19 cellular contexts compared by ENCODE assay signal in genomic region chr17:14904406-14904805, GRCh38.
A peak's percentile ranks its signal among the peaks of the same experiment; 100 is the strongest.
DNase-seq lines count a peak whose midpoint lies in the region; ATAC-seq and TF ChIP-seq lines count a peak whose summit lies in the region.
"Had no signal": no experiment of that assay in that cellular context is flagged by ENCODE, and none has a peak within 500 bp of the region (broad histone marks: within the 10 kb centered on the region; RNA-seq: fewer than 3 reads in every experiment).

No MANE protein-coding gene starts in this region.

- H3K4me1 ChIP-seq in BLaER1: peaks cover 12% of the 10 kb centered on the region
- no peaks in the 10 kb centered on the region for H3K4me1 ChIP-seq in MM.1S (ENCODE audit: low read length)
- peaks cover 17% of the 10 kb centered on the region for H3K4me1 ChIP-seq in osteoblast (ENCODE audit: insufficient read depth, low read length)
- no peaks in the 10 kb centered on the region for H3K4me1 ChIP-seq in esophagus squamous epithelium
- H3K4me1 ChIP-seq: HAP-1 had no signal

- no peak overlapping the region for H2AFZ ChIP-seq in MM.1S (ENCODE audit: low read length)
- peak overlapping the region; percentile 64 for H2AFZ ChIP-seq in osteoblast (ENCODE audit: low read length)

- no peaks in the 10 kb centered on the region for H3K9me2 ChIP-seq in MM.1S (replicated peaks; ENCODE audit: insufficient read depth, low read length)

- H3K36me3 ChIP-seq in BLaER1: no peaks in the 10 kb centered on the region
- no peaks in the 10 kb centered on the region for H3K36me3 ChIP-seq in MM.1S (replicated peaks; ENCODE audit: insufficient read depth, low read length)
- H3K36me3 ChIP-seq in osteoblast (ENCODE audit: insufficient read depth, low read length): no peaks in the 10 kb centered on the region
- H3K36me3 ChIP-seq in esophagus squamous epithelium: no peaks in the 10 kb centered on the region
- H3K36me3 ChIP-seq: HAP-1 had no signal

- H3K27me3 ChIP-seq in BLaER1: no peaks in the 10 kb centered on the region
- no peaks in the 10 kb centered on the region for H3K27me3 ChIP-seq in MM.1S (replicated peaks; ENCODE audit: insufficient read depth, low read length)
- H3K27me3 ChIP-seq in osteoblast (ENCODE audit: insufficient read depth, low read length): no peaks in the 10 kb centered on the region
- no peaks in the 10 kb centered on the region for H3K27me3 ChIP-seq in esophagus squamous epithelium

- H3F3A ChIP-seq in MM.1S (ENCODE audit: insufficient read depth, low read length): no peaks in the 10 kb centered on the region

- no peak overlapping the region for H3K27ac ChIP-seq in BLaER1
- H3K27ac ChIP-seq in MM.1S (ENCODE audit: low read length): peak overlapping the region; percentile 49; the same call in 1 of the 2 replicates
- H3K27ac ChIP-seq in osteoblast (ENCODE audit: low read depth, low read length): peak overlapping the region; percentile 68
- H3K27ac ChIP-seq in esophagus squamous epithelium: no peak overlapping the region

- intact Hi-C loops in esophagus squamous epithelium (cut with DNase I): no loop called here

- 76 to 79% methylated on average over 4 of the region's 4 CpGs for WGBS in esophagus squamous epithelium, 2 donors

- H3K79me2 ChIP-seq in MM.1S (ENCODE audit: low read length) (no peaks in the 10 kb centered on the region), osteoblast (ENCODE audit: insufficient read depth, low read length) (no peaks in the 10 kb centered on the region)

- H4K20me1 ChIP-seq in BLaER1 (no peaks in the 10 kb centered on the region), MM.1S (ENCODE audit: insufficient read depth, low read length) (no peaks in the 10 kb centered on the region), osteoblast (ENCODE audit: insufficient read depth, low read length) (no peaks in the 10 kb centered on the region)

- H3K4me3 ChIP-seq in BLaER1: no peak overlapping the region
- no peak overlapping the region for H3K4me3 ChIP-seq in MM.1S (ENCODE audit: low read length)
- no peak overlapping the region for H3K4me3 ChIP-seq in fibroblast of mammary gland (ENCODE audit: control insufficient read depth, low read depth, low read length)
- peak overlapping the region; percentile 23 for H3K4me3 ChIP-seq in osteoblast (ENCODE audit: insufficient read depth, low read length)
- H3K4me3 ChIP-seq in esophagus squamous epithelium: no peak overlapping the region
- H3K4me3 ChIP-seq: HAP-1 had no signal

- DNase-seq in MM.1S: peak; percentile 53
- DNase-seq in fibroblast of mammary gland (ENCODE audit: low read depth): peak; percentile 41
- peak; percentile 2 for DNase-seq in osteoblast (ENCODE audit: insufficient read length, low spot score, missing footprints)
- no peak for DNase-seq in esophagus squamous epithelium (lab: John Stamatoyannopoulos, UW)
- no peak for DNase-seq in mesenteric fat pad (ENCODE audit: low spot score)
- DNase-seq in middle frontal gyrus (ENCODE audit: extremely low spot score, low spot score): no peak
- DNase-seq: C1 segment of cervical spinal cord; CD8-positive, alpha-beta memory T cell; DMS53; NCI-H1092 treated with DMSO at 0.1 percent for 48 hours; NCI-H1694; NCI-H2081 treated with DMSO at 0.1 percent for 48 hours; NCI-H510A; NCI-H748 treated with DMSO at 0.1 percent for 48 hours; NK-92 treated with Interleukin-12 subunit alpha and Interleukin-12 subunit beta, amount 100 ng/mL, for 24 hours had no signal

- H3K4me2 ChIP-seq in BLaER1 (peak overlapping the region; percentile 45), MM.1S (ENCODE audit: low read depth, low read length) (no peak overlapping the region), osteoblast (ENCODE audit: insufficient read depth, low read length) (peak overlapping the region; percentile 49)

- H3K9me3 ChIP-seq in BLaER1: peaks cover 4% of the 10 kb centered on the region; the same call in 1 of the 2 replicates
- H3K9me3 ChIP-seq in MM.1S (replicated peaks; ENCODE audit: insufficient read depth, low read length): no peaks in the 10 kb centered on the region
- H3K9me3 ChIP-seq in osteoblast (ENCODE audit: low read depth, low read length): no peaks in the 10 kb centered on the region
- H3K9me3 ChIP-seq in esophagus squamous epithelium: no peaks in the 10 kb centered on the region
- H3K9me3 ChIP-seq: HAP-1 had no signal

- TF ChIP-seq POLR2A in esophagus squamous epithelium (IDR thresholded peaks at IDR 0.05): no peak

- no peak for TF ChIP-seq CTCF in MM.1S (IDR thresholded peaks at IDR 0.05; ENCODE audit: low read length)
- no peak for TF ChIP-seq CTCF in fibroblast of mammary gland (conservative IDR thresholded peaks at IDR 0.05; ENCODE audit: control insufficient read depth, insufficient read depth, low read depth, low read length)
- no peak for TF ChIP-seq CTCF in osteoblast (IDR thresholded peaks at IDR 0.05; ENCODE audit: extremely low read depth, low read depth, low read length)
- TF ChIP-seq CTCF in esophagus squamous epithelium (IDR thresholded peaks at IDR 0.05): no peak

- no peak for ATAC-seq in HG02973 (IDR thresholded peaks at IDR 0.05; ENCODE audit: unreplicated experiment)
- ATAC-seq: Right ventricle myocardium inferior had no signal

- H3K9ac ChIP-seq in BLaER1 (no peak overlapping the region), MM.1S (ENCODE audit: low read length) (no peak overlapping the region)

Comparison
In these comparisons a context has a peak if more than half of its experiments do, and no peak if none do; other contexts are left out.
1. H3K27ac ChIP-seq: peak in MM.1S (single experiment) and osteoblast (single experiment); none in BLaER1 (single experiment) and esophagus squamous epithelium (0 of 4).
2. DNase-seq: peak in MM.1S (single experiment), fibroblast of mammary gland (single experiment) and osteoblast (single experiment); none in esophagus squamous epithelium (single experiment), mesenteric fat pad (single experiment) and middle frontal gyrus (single experiment).